14 cellular contexts compared by ENCODE assay signal in the genomic region with DNA sequence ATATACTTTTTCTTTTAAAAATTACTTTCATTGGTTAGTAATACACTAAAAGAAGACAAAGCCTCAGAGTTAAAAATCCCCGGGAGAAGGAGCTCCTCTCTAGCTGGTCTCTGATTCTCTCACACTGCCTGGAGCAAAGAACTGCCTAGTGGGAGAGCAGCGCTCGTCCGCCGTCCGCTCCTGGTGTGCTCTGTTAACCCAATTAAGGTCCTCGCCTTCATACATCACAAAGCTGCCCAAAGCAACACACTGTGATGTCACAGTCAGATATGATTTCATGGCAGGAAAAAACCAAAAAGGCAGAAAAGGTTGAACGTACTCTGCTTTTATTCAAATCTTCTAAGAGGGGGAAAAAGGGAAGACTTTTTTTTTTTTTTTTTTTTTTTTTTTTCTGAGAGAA.
A peak's percentile ranks its signal among the peaks of the same experiment; 100 is the strongest.
DNase-seq lines count a peak whose midpoint lies in the region; ATAC-seq and TF ChIP-seq lines count a peak whose summit lies in the region.
"Had no signal": no experiment of that assay in that cellular context is flagged by ENCODE, and none has a peak within 500 bp of the region (broad histone marks: within the 10 kb centered on the region; RNA-seq: fewer than 3 reads in every experiment).

No MANE protein-coding gene starts in this region.

- peaks cover 34% of the 10 kb centered on the region for H3K4me1 ChIP-seq in fibroblast of lung (ENCODE audit: control insufficient read depth, extremely low read depth, insufficient read depth, low read length)

- H3K9me3 ChIP-seq in fibroblast of lung (ENCODE audit: control insufficient read depth, insufficient read depth, low read depth, low read length), result no peaks in the 10 kb centered on the region

- H3K79me2 ChIP-seq in fibroblast of lung (ENCODE audit: control insufficient read depth, insufficient read depth, low read length), result no peaks in the 10 kb centered on the region

- peak overlapping the region; percentile 61 for H3K4me3 Mint-ChIP-seq in progenitor cell of endocrine pancreas (ENCODE audit: low read depth)
- H3K4me3 Mint-ChIP-seq: activated naive CD8-positive, alpha-beta T cell treated with anti-CD3 and anti-CD28 coated beads for 36 hours; T-helper 17 cell had no signal

- H3K4me3 ChIP-seq in fibroblast of lung (replicated peaks in 1 of 4; ENCODE audit: control extremely low read depth in 1 of 4, insufficient read depth in 1 of 4, low read depth in 3 of 4, low read length in 4 of 4), result peak overlapping the region in 1 of 4 experiments; percentile 21

- no peaks in the 10 kb centered on the region for H3K27me3 ChIP-seq in fibroblast of lung (ENCODE audit: control insufficient read depth, insufficient read depth, low read length)

- peaks cover 49% of the 10 kb centered on the region for H3K4me1 Mint-ChIP-seq in progenitor cell of endocrine pancreas (ENCODE audit: low read depth)

- H3K27me3 Mint-ChIP-seq in progenitor cell of endocrine pancreas, result no peaks in the 10 kb centered on the region
- H3K27me3 Mint-ChIP-seq: activated naive CD8-positive, alpha-beta T cell treated with anti-CD3 and anti-CD28 coated beads for 36 hours; T-helper 17 cell had no signal

- H2AFZ ChIP-seq in fibroblast of lung (ENCODE audit: low read length), result no peak overlapping the region

- ATAC-seq in GM18498 (IDR thresholded peaks at IDR 0.05; ENCODE audit: unreplicated experiment), result no peak
- ATAC-seq in HG02571 (IDR thresholded peaks at IDR 0.05; ENCODE audit: unreplicated experiment), result no peak
- ATAC-seq: stimulated activated naive CD8-positive, alpha-beta T cell treated with anti-CD3 and anti-CD28 coated beads, Interleukin-15, Interleukin-2, amounts not matched to agents 100 U/mL and 50 U/mL, for 24 hours; T-helper 17 cell had no signal

- H4K20me1 ChIP-seq in fibroblast of lung (ENCODE audit: control insufficient read depth, extremely low read depth, insufficient read depth, low read length), result no peaks in the 10 kb centered on the region

- DNase-seq in NCI-H1092 (lab: John Stamatoyannopoulos, UW) (peak; percentile 77), NCI-H82 (lab: John Stamatoyannopoulos, UW) (peak; percentile 69), fibroblast of lung (ENCODE audit: low read depth in 2 of 2) (peak in 1 of 2 donors; percentile 42), progenitor cell of endocrine pancreas (ENCODE audit: low spot score, unreplicated experiment) (no peak)
- no peak for DNase-seq in stimulated activated CD4-positive, alpha-beta T cell treated with anti-CD3 and anti-CD28 coated beads, Interleukin-4, amount 100 ng/mL, for 24 hours
- DNase-seq in stimulated activated CD4-positive, alpha-beta T cell treated with anti-CD3 and anti-CD28 coated beads, Interleukin-1b, Interleukin-23, amount 100 ng/mL, for 48 hours, result no peak
- DNase-seq: activated CD8-positive, alpha-beta memory T cell treated with anti-CD3 and anti-CD28 coated beads for 24 hours; activated naive CD8-positive, alpha-beta T cell treated with anti-CD3 and anti-CD28 coated beads for 36 hours; MM.1S; stimulated activated CD4-positive, alpha-beta T cell treated with anti-CD3 and anti-CD28 coated beads, Interleukin-2, amount 100 ng/mL, for 24 hours; stimulated activated naive CD8-positive, alpha-beta T cell treated with anti-CD3 and anti-CD28 coated beads, Interleukin-15, Interleukin-2, amounts not matched to agents 100 U/mL and 50 U/mL, for 24 hours; T-helper 17 cell had no signal

- H3K27ac Mint-ChIP-seq in progenitor cell of endocrine pancreas, result peak overlapping the region; percentile 95
- H3K27ac Mint-ChIP-seq: activated naive CD8-positive, alpha-beta T cell treated with anti-CD3 and anti-CD28 coated beads for 36 hours; T-helper 17 cell had no signal

- peak overlapping the region; percentile 40 for H3K27ac ChIP-seq in fibroblast of lung (ENCODE audit: insufficient read depth, low read length)

- no peaks in the 10 kb centered on the region for H3K36me3 ChIP-seq in fibroblast of lung (ENCODE audit: control insufficient read depth, insufficient read depth, low read length)

- H3K9ac ChIP-seq in fibroblast of lung (ENCODE audit: insufficient read depth, low read length), result no peak overlapping the region

- H3K4me2 ChIP-seq in fibroblast of lung (ENCODE audit: extremely low read depth, insufficient read depth, low read length), result peak overlapping the region; percentile 73

- TF ChIP-seq CTCF in fibroblast of lung (conservative IDR thresholded peaks at IDR 0.05 in 1 of 2, IDR thresholded peaks at IDR 0.05 in 1 of 2; ENCODE audit: low read depth in 1 of 2, low read length in 2 of 2) (no peak), progenitor cell of endocrine pancreas (IDR thresholded peaks at IDR 0.05; ENCODE audit: unreplicated experiment) (no peak)

- no peaks in the 10 kb centered on the region for H3K9me3 Mint-ChIP-seq in progenitor cell of endocrine pancreas (ENCODE audit: low read depth)
- H3K9me3 Mint-ChIP-seq: activated naive CD8-positive, alpha-beta T cell treated with anti-CD3 and anti-CD28 coated beads for 36 hours had no signal

- no peaks in the 10 kb centered on the region for H3K36me3 Mint-ChIP-seq in progenitor cell of endocrine pancreas (ENCODE audit: insufficient read depth)
- H3K36me3 Mint-ChIP-seq: activated naive CD8-positive, alpha-beta T cell treated with anti-CD3 and anti-CD28 coated beads for 36 hours had no signal

Comparison
In these comparisons a context has a peak if more than half of its experiments do, and no peak if none do; other contexts are left out.
1. DNase-seq: peak in NCI-H1092 (single experiment) and NCI-H82 (single experiment); none in progenitor cell of endocrine pancreas (single experiment), stimulated activated CD4-positive, alpha-beta T cell treated with anti-CD3 and anti-CD28 coated beads, Interleukin-4, amount 100 ng/mL, for 24 hours (single experiment) and stimulated activated CD4-positive, alpha-beta T cell treated with anti-CD3 and anti-CD28 coated beads, Interleukin-1b, Interleukin-23, amount 100 ng/mL, for 48 hours (single experiment).